In the genomic region with DNA sequence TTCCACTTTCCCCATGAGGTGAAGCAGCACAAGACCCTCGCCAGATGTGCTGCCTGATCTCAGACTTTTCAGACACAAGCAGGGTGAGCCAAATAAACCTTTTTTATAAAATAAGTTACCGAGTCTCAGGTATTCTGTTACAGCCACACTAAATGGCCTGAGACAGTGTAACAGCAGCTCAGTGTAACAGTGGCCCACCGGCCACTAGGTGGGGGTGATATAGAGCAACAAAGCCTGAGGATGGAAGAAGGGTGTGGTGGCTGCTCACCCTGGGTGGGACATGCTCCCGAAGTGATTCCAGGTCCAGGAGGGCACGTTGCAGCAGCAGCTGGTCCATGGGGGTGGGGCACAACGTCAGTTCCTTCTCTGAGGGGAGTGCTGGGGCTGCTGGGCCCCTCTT, we compare ENCODE assay signal across 15 cellular contexts. TPM values are rescaled to one million over a fixed set of nuclear protein-coding genes. Genes with fewer than 3 reads are reported as not detected.
DNase-seq lines count a peak whose midpoint lies in the region; ATAC-seq lines count a peak whose summit lies in the region.
"Had no signal": no experiment of that assay in that cellular context is flagged by ENCODE, and none has a peak within 500 bp of the region (broad histone marks: within the 10 kb centered on the region; RNA-seq: fewer than 3 reads in every experiment).

No MANE protein-coding gene starts in this region.

- H3K36me3 ChIP-seq in iPS-20b (ENCODE audit: insufficient read depth, low read depth, low read length) = peaks cover 66% of the 10 kb centered on the region

- no peaks in the 10 kb centered on the region for H3K27me3 Mint-ChIP-seq in T-helper 1 cell treated with Interleukin-12 subunit alpha and Interleukin-12 subunit beta and Interleukin-4 antibody, amounts not matched to agents 30 μg/mL and 1 μg/mL, for 36 hours (ENCODE audit: low read depth)

- peaks cover 6% of the 10 kb centered on the region for H3K9me3 Mint-ChIP-seq in T-helper 1 cell treated with Interleukin-12 subunit alpha and Interleukin-12 subunit beta and Interleukin-4 antibody, amounts not matched to agents 30 μg/mL and 1 μg/mL, for 36 hours
- no peaks in the 10 kb centered on the region for H3K9me3 Mint-ChIP-seq in stimulated activated effector memory CD8-positive, alpha-beta T cell treated with anti-CD3 and anti-CD28 coated beads, Interleukin-12 subunit alpha, Interleukin-12 subunit beta, amount 100 ng/mL, for 72 hours
- H3K9me3 Mint-ChIP-seq: CD8-positive, alpha-beta T cell had no signal

- H3K4me1 Mint-ChIP-seq in T-helper 1 cell treated with Interleukin-12 subunit alpha and Interleukin-12 subunit beta and Interleukin-4 antibody, amounts not matched to agents 30 μg/mL and 1 μg/mL, for 36 hours (ENCODE audit: low read depth) = no peaks in the 10 kb centered on the region
- H3K4me1 Mint-ChIP-seq in stimulated activated effector memory CD8-positive, alpha-beta T cell treated with anti-CD3 and anti-CD28 coated beads, Interleukin-12 subunit alpha, Interleukin-12 subunit beta, amount 100 ng/mL, for 72 hours = no peaks in the 10 kb centered on the region

- no peak overlapping the region for H3K4me3 Mint-ChIP-seq in T-helper 1 cell treated with Interleukin-12 subunit alpha and Interleukin-12 subunit beta and Interleukin-4 antibody, amounts not matched to agents 30 μg/mL and 1 μg/mL, for 36 hours
- H3K4me3 Mint-ChIP-seq in stimulated activated effector memory CD8-positive, alpha-beta T cell treated with anti-CD3 and anti-CD28 coated beads, Interleukin-12 subunit alpha, Interleukin-12 subunit beta, amount 100 ng/mL, for 72 hours = no peak overlapping the region
- H3K4me3 Mint-ChIP-seq: CD8-positive, alpha-beta T cell had no signal

- peak overlapping the region; percentile 17; the same call in 1 of the 2 replicates for H3K9ac ChIP-seq in iPS-20b (ENCODE audit: low read depth, low read length)

- DNase-seq in T-helper 1 cell = no peak
- DNase-seq in SK-N-DZ (ENCODE audit: low spot score) = peak; percentile 11
- DNase-seq in stimulated activated effector memory CD8-positive, alpha-beta T cell treated with anti-CD3 and anti-CD28 coated beads, Interleukin-12 subunit alpha, Interleukin-12 subunit beta, amount 100 ng/mL, for 72 hours (ENCODE audit: low spot score in 2 of 2) = no peak
- DNase-seq in kidney glomerular epithelial cell (lab: John Stamatoyannopoulos, UW) = no peak
- no peak for DNase-seq in activated T-cell treated with anti-CD3 and anti-CD28 coated beads for 4 hours
- DNase-seq: activated effector memory CD4-positive, alpha-beta T cell treated with Interleukin-2 at 50 U/mL for 16 hours; CD8-positive, alpha-beta T cell; effector CD8-positive, alpha-beta T cell; NK-92 treated with Interleukin-12 subunit alpha and Interleukin-12 subunit beta, amount 100 ng/mL, for 24 hours; SHP77 treated with DMSO at 0.1 percent for 48 hours; stimulated activated CD4-positive, alpha-beta T cell treated with anti-CD3 and anti-CD28 coated beads, Interleukin-2, amount 100 ng/mL, for 24 hours had no signal

- ATAC-seq in stimulated activated effector memory CD8-positive, alpha-beta T cell treated with anti-CD3 and anti-CD28 coated beads, Interleukin-12 subunit alpha, Interleukin-12 subunit beta, amount 100 ng/mL, for 72 hours = no peak
- no peak for ATAC-seq in HG03442 (IDR thresholded peaks at IDR 0.05; ENCODE audit: unreplicated experiment)
- ATAC-seq: CD8-positive, alpha-beta T cell had no signal

- no peaks in the 10 kb centered on the region for H3K9me3 ChIP-seq in iPS-20b (ENCODE audit: insufficient read depth, low read depth, low read length)
- H3K9me3 ChIP-seq: transverse colon had no signal

- H3K27me3 ChIP-seq in iPS-20b (ENCODE audit: insufficient read depth, low read length) = no peaks in the 10 kb centered on the region
- H3K27me3 ChIP-seq: transverse colon had no signal

- peaks cover 54% of the 10 kb centered on the region for H3K36me3 Mint-ChIP-seq in T-helper 1 cell treated with Interleukin-12 subunit alpha and Interleukin-12 subunit beta and Interleukin-4 antibody, amounts not matched to agents 30 μg/mL and 1 μg/mL, for 36 hours (ENCODE audit: low read depth)
- peaks cover 97% of the 10 kb centered on the region for H3K36me3 Mint-ChIP-seq in stimulated activated effector memory CD8-positive, alpha-beta T cell treated with anti-CD3 and anti-CD28 coated beads, Interleukin-12 subunit alpha, Interleukin-12 subunit beta, amount 100 ng/mL, for 72 hours

- H3K4me3 ChIP-seq in iPS-20b (ENCODE audit: low read length) = no peak overlapping the region
- H3K4me3 ChIP-seq: transverse colon had no signal

- H3K27ac Mint-ChIP-seq in T-helper 1 cell treated with Interleukin-12 subunit alpha and Interleukin-12 subunit beta and Interleukin-4 antibody, amounts not matched to agents 30 μg/mL and 1 μg/mL, for 36 hours = peak overlapping the region; percentile 3
- peak overlapping the region; percentile 45 for H3K27ac Mint-ChIP-seq in stimulated activated effector memory CD8-positive, alpha-beta T cell treated with anti-CD3 and anti-CD28 coated beads, Interleukin-12 subunit alpha, Interleukin-12 subunit beta, amount 100 ng/mL, for 72 hours
- H3K27ac Mint-ChIP-seq: CD8-positive, alpha-beta T cell had no signal

- H3K4me1 ChIP-seq in iPS-20b (ENCODE audit: insufficient read depth, low read length) = peaks cover 15% of the 10 kb centered on the region; the same call in 1 of the 2 replicates
- H3K4me1 ChIP-seq: transverse colon had no signal

- H3K27ac ChIP-seq in iPS-20b (ENCODE audit: low read length) = peak overlapping the region; percentile 8
- H3K27ac ChIP-seq: transverse colon had no signal

RNA-seq across cellular contexts. Expression of gene BMS1, which starts 44.6 kb away (rescaled TPM):
- 15.3 and 18.2 TPM in 2 replicates for polyA plus RNA-seq in SK-N-DZ (2014; cell fraction: cytosol; rRNA removed)
- 9.9 and 16.4 TPM in 2 replicates for polyA plus RNA-seq in SK-N-DZ (2014; cell fraction: nucleus; rRNA removed)
